8 cellular contexts compared by ENCODE assay signal in genomic region chr18:21110667-21111350, GRCh38. TPM values are rescaled to one million over a fixed set of nuclear protein-coding genes. Genes with fewer than 3 reads are reported as not detected.
DNase-seq lines count a peak whose midpoint lies in the region; ATAC-seq and TF ChIP-seq lines count a peak whose summit lies in the region.

No MANE protein-coding gene starts in this region.

- POLR2A ChIA-PET in GM10248 (lab: Yijun Ruan, JAX) = no interaction called here

- peaks cover 27% of the 10 kb centered on the region for H3K4me1 Mint-ChIP-seq in central memory CD8-positive, alpha-beta T cell

- peak; percentile 27 to 30 for ATAC-seq in activated CD4-positive, CD25-positive, alpha-beta regulatory T cell treated with anti-CD3 and anti-CD28 coated beads, Interleukin-2, amount 50 U/mL, for 24 hours
- peak; percentile 47 for ATAC-seq in central memory CD8-positive, alpha-beta T cell (replicated peaks; ENCODE audit: extremely low read depth, poor library complexity, severe bottlenecking)

- peaks cover 12% of the 10 kb centered on the region for H3K36me3 Mint-ChIP-seq in central memory CD8-positive, alpha-beta T cell (ENCODE audit: insufficient read depth)

- peak; percentile 38 for DNase-seq in GM10248 (ENCODE audit: extremely low spot score)
- peak; percentile 26 for DNase-seq in GOT3 (lab: John Stamatoyannopoulos, UW)
- peak; percentile 52 for DNase-seq in M059J (ENCODE audit: low read depth)
- peak; percentile 53 to 58 for DNase-seq in central memory CD8-positive, alpha-beta T cell (ENCODE audit: low spot score in 2 of 2)
- peak; percentile 43 for DNase-seq in stimulated activated CD4-positive, alpha-beta T cell treated with anti-CD3 and anti-CD28 coated beads, Interleukin-2, amount 100 ng/mL, for 4 hours (ENCODE audit: low read depth)
- DNase-seq in NCI-H1694 (lab: John Stamatoyannopoulos, UW) = no peak

- no peak overlapping the region for H3K4me3 Mint-ChIP-seq in central memory CD8-positive, alpha-beta T cell

- H3K27me3 Mint-ChIP-seq in central memory CD8-positive, alpha-beta T cell = no peaks in the 10 kb centered on the region

- CTCF ChIA-PET in GM10248 (lab: Yijun Ruan, JAX) = interaction anchor here (1.4 to 1.8 kb wide), 2 partner anchors 10 to 13 kb away, joined by 6 to 8 read pairs; no protein-coding TSS in a partner anchor

- no peak for TF ChIP-seq CTCF in GM10248 (IDR thresholded peaks at IDR 0.05; ENCODE audit: control extremely low read depth, extremely low read depth, low read depth, missing control alignments)

- H3K27ac Mint-ChIP-seq in central memory CD8-positive, alpha-beta T cell (ENCODE audit: low read depth) = peak overlapping the region; percentile 92

- H3K27ac ChIP-seq in layer of hippocampus (ENCODE audit: low read depth, low read length) = peak overlapping the region; percentile 94

- no peaks in the 10 kb centered on the region for H3K9me3 Mint-ChIP-seq in central memory CD8-positive, alpha-beta T cell

- no peaks in the 10 kb centered on the region for H3K27me3 ChIP-seq in layer of hippocampus (ENCODE audit: control insufficient read depth, insufficient read depth, low read length)

RNA-seq across cellular contexts. Expression of gene ROCK1, which starts 0.8 kb away (rescaled TPM):
- 6.3 and 8.9 TPM in 2 replicates for total RNA-seq in M059J (2014; rRNA removed; shearing (Covaris generic))
